ENCODE assay signal across 14 cellular contexts in genomic region chr6:31267504-31268371, GRCh38. TPM values are rescaled to one million over a fixed set of nuclear protein-coding genes. Genes with fewer than 3 reads are reported as not detected.
A peak's percentile ranks its signal among the peaks of the same experiment; 100 is the strongest.
DNase-seq lines count a peak whose midpoint lies in the region; ATAC-seq and TF ChIP-seq lines count a peak whose summit lies in the region.
"Had no signal": no experiment of that assay in that cellular context is flagged by ENCODE, and none has a peak within 500 bp of the region (broad histone marks: within the 10 kb centered on the region; RNA-seq: fewer than 3 reads in every experiment).

No MANE protein-coding gene starts in this region.

- TF ChIP-seq CTCF in CD14-positive monocyte (IDR thresholded peaks at IDR 0.05) (no peak), glutamatergic neuron (IDR thresholded peaks at IDR 0.05; ENCODE audit: partially characterized antibody, unreplicated experiment) (no peak), brain microvascular endothelial cell (IDR thresholded peaks at IDR 0.05; ENCODE audit: low read depth, low read length, missing control alignments) (no peak)

- no peak overlapping the region for H3K27ac ChIP-seq in brain microvascular endothelial cell

- H3K4me3 Mint-ChIP-seq in CD14-positive monocyte (peak overlapping the region in 1 of 2 donors; percentile 20), glutamatergic neuron (ENCODE audit: unreplicated experiment) (no peak overlapping the region)
- peak overlapping the region; percentile 9 for H3K4me3 Mint-ChIP-seq in activated CD4-positive, alpha-beta memory T cell treated with anti-CD3 and anti-CD28 coated beads, Interleukin-2, amount 10 ng/mL, durations not matched to agents 7 days and 5 days
- H3K4me3 Mint-ChIP-seq: endodermal cell, GM23338 had no signal

- intact Hi-C loops in CD14-positive monocyte (cut with micrococcal nuclease): loop anchor here (5.0 kb wide), 3 partner anchors 40 to 85 kb away; no protein-coding TSS in a partner anchor

- DNase-seq in CD14-positive monocyte (ENCODE audit: low spot score) (no peak), glutamatergic neuron (peak; percentile 16), brain microvascular endothelial cell (no peak), NCI-H2029 treated with DMSO at 0.1 percent for 48 hours (lab: John Stamatoyannopoulos, UW) (no peak), AG08396 (ENCODE audit: low spot score) (no peak)
- DNase-seq in activated CD4-positive, alpha-beta memory T cell treated with anti-CD3 and anti-CD28 coated beads, Interleukin-2, amount 10 ng/mL, durations not matched to agents 7 days and 5 days: no peak
- DNase-seq: C1 segment of cervical spinal cord; endodermal cell; stimulated activated CD4-positive, alpha-beta T cell treated with anti-CD3 and anti-CD28 coated beads, Interleukin-2, amount 100 ng/mL, for 24 hours; stimulated activated naive CD4-positive, alpha-beta T cell treated with Interleukin-2 at 50 U/mL for 16 hours had no signal

- POLR2A ChIA-PET in activated CD4-positive, alpha-beta memory T cell treated with anti-CD3 and anti-CD28 coated beads, Interleukin-2, amount 10 ng/mL, durations not matched to agents 7 days and 5 days (lab: Charles Lee): interaction anchor here (1.0 to 5.1 kb wide), 4 partner anchors 29 to 86 kb away, joined by 3 to 66 read pairs (median 12); no protein-coding TSS in a partner anchor

- CTCF ChIA-PET in activated CD4-positive, alpha-beta memory T cell treated with anti-CD3 and anti-CD28 coated beads, Interleukin-2, amount 10 ng/mL, durations not matched to agents 7 days and 5 days (lab: Charles Lee): no interaction called here

- no peaks in the 10 kb centered on the region for H3K36me3 ChIP-seq in brain microvascular endothelial cell (replicated peaks)

- peak overlapping the region; percentile 33 to 99 (median 64) for H3K27ac Mint-ChIP-seq in CD14-positive monocyte
- peak overlapping the region; percentile 44 for H3K27ac Mint-ChIP-seq in activated CD4-positive, alpha-beta memory T cell treated with anti-CD3 and anti-CD28 coated beads, Interleukin-2, amount 10 ng/mL, durations not matched to agents 7 days and 5 days
- no peak overlapping the region for H3K27ac Mint-ChIP-seq in glutamatergic neuron (ENCODE audit: unreplicated experiment)
- H3K27ac Mint-ChIP-seq: endodermal cell, GM23338 had no signal

- no peaks in the 10 kb centered on the region for H3K27me3 ChIP-seq in brain microvascular endothelial cell (replicated peaks)

- H3K36me3 Mint-ChIP-seq in CD14-positive monocyte (peaks cover 36 to 47% of the 10 kb centered on the region in 2 donors), glutamatergic neuron (ENCODE audit: unreplicated experiment) (no peaks in the 10 kb centered on the region)
- H3K36me3 Mint-ChIP-seq in activated CD4-positive, alpha-beta memory T cell treated with anti-CD3 and anti-CD28 coated beads, Interleukin-2, amount 10 ng/mL, durations not matched to agents 7 days and 5 days (ENCODE audit: low read depth): peaks cover 59% of the 10 kb centered on the region

- peaks cover 40% of the 10 kb centered on the region for H3K4me1 Mint-ChIP-seq in CD14-positive monocyte
- peaks cover 39% of the 10 kb centered on the region for H3K4me1 Mint-ChIP-seq in activated CD4-positive, alpha-beta memory T cell treated with anti-CD3 and anti-CD28 coated beads, Interleukin-2, amount 10 ng/mL, durations not matched to agents 7 days and 5 days
- H3K4me1 Mint-ChIP-seq in glutamatergic neuron (ENCODE audit: low read depth, unreplicated experiment): peaks cover 3% of the 10 kb centered on the region

- in situ Hi-C loops in brain microvascular endothelial cell (cut with HindIII; ENCODE audit: low pct_ligation_motif_present, low sequenced_read_pairs): no loop called here

- H3K4me3 ChIP-seq in brain microvascular endothelial cell (ENCODE audit: low read depth, low read length): no peak overlapping the region
- H3K4me3 ChIP-seq: GM23338 had no signal

- TF ChIP-seq POLR2A in GM18505 (IDR thresholded peaks at IDR 0.05; ENCODE audit: borderline replicate concordance, extremely low read depth, insufficient read depth, insufficient read length): peak; percentile 65

- H3K27me3 Mint-ChIP-seq in CD14-positive monocyte (ENCODE audit: low read depth in 3 of 3) (peaks cover 0 to 14% (median 0%) of the 10 kb centered on the region in 3 donors), glutamatergic neuron (ENCODE audit: unreplicated experiment) (peaks cover 5% of the 10 kb centered on the region)
- H3K27me3 Mint-ChIP-seq in activated CD4-positive, alpha-beta memory T cell treated with anti-CD3 and anti-CD28 coated beads, Interleukin-2, amount 10 ng/mL, durations not matched to agents 7 days and 5 days: no peaks in the 10 kb centered on the region

- no peak for ATAC-seq in GM18505 (IDR thresholded peaks at IDR 0.05; ENCODE audit: unreplicated experiment)
- no peak for ATAC-seq in HG02981 (IDR thresholded peaks at IDR 0.05; ENCODE audit: unreplicated experiment)
- ATAC-seq: activated CD4-positive, CD25-positive, alpha-beta regulatory T cell treated with anti-CD3 and anti-CD28 coated beads, Interleukin-2, amount 50 U/mL, for 24 hours; GM23338 had no signal

- peaks cover 10 to 36% (median 25%) of the 10 kb centered on the region in 7 donors for H3K9me3 Mint-ChIP-seq in CD14-positive monocyte
- peaks cover 10% of the 10 kb centered on the region for H3K9me3 Mint-ChIP-seq in activated CD4-positive, alpha-beta memory T cell treated with anti-CD3 and anti-CD28 coated beads, Interleukin-2, amount 10 ng/mL, durations not matched to agents 7 days and 5 days
- H3K9me3 Mint-ChIP-seq in glutamatergic neuron (ENCODE audit: unreplicated experiment): peaks cover 3% of the 10 kb centered on the region

RNA-seq across cellular contexts. Expression of gene HLA-C, which starts 4.2 kb away (rescaled TPM):
- polyA plus RNA-seq in CD14-positive monocyte: 1,000 to 10,000 TPM; 1,829 to 2,224 TPM
- total RNA-seq in activated CD4-positive, alpha-beta memory T cell treated with anti-CD3 and anti-CD28 coated beads, Interleukin-2, amount 10 ng/mL, durations not matched to agents 7 days and 5 days: 1,000 to 10,000 TPM; 1,690 to 1,696 TPM
- total RNA-seq in glutamatergic neuron (ENCODE audit: unreplicated experiment): 13.7 TPM

Comparison
In these comparisons a context has a peak if more than half of its experiments do, and no peak if none do; other contexts are left out.
1. RNA of gene HLA-C, which starts 4.2 kb away (total RNA-seq): 1,690 to 1,696 TPM in activated CD4-positive, alpha-beta memory T cell treated with anti-CD3 and anti-CD28 coated beads, Interleukin-2, amount 10 ng/mL, durations not matched to agents 7 days and 5 days; 13.7 TPM in glutamatergic neuron (single experiment); every median in the first group is over 100 times any median in the second.